24 cellular contexts compared by ENCODE assay signal in genomic region chr11:134759314-134759713, GRCh38.
DNase-seq lines count a peak whose midpoint lies in the region; ATAC-seq and TF ChIP-seq lines count a peak whose summit lies in the region.
"Had no signal": no experiment of that assay in that cellular context is flagged by ENCODE, and none has a peak within 500 bp of the region (broad histone marks: within the 10 kb centered on the region; RNA-seq: fewer than 3 reads in every experiment).

No MANE protein-coding gene starts in this region.

- 74 to 76% methylated on average over 12 of the region's 12 CpGs for WGBS in lung, 2 donors

- H3K36me3 ChIP-seq in lung (ENCODE audit: control insufficient read depth in 2 of 2, insufficient read depth in 2 of 2, low read length in 2 of 2), result no peaks in the 10 kb centered on the region
- H3K36me3 ChIP-seq: BE2C, SJSA1 had no signal

- no peak overlapping the region for H3K27ac ChIP-seq in lung (ENCODE audit: low read depth in 1 of 2, low read length in 1 of 2)
- H3K27ac ChIP-seq: 22Rv1, GM23248, PC-9, SJSA1 had no signal

- ATAC-seq in lung (ENCODE audit: insufficient read depth, low FRiP score) (no peak), HG03039 (IDR thresholded peaks at IDR 0.05; ENCODE audit: unreplicated experiment) (no peak), HG03520 (IDR thresholded peaks at IDR 0.05; ENCODE audit: unreplicated experiment) (no peak)
- ATAC-seq: HepG2, Right ventricle myocardium inferior had no signal

- no peak for TF ChIP-seq CTCF in lung (IDR thresholded peaks at IDR 0.05; ENCODE audit: control extremely low read depth, extremely low read depth)

- no peaks in the 10 kb centered on the region for H3K4me1 ChIP-seq in lung (ENCODE audit: control insufficient read depth in 2 of 2, insufficient read depth in 2 of 2, low read length in 2 of 2)
- H3K4me1 ChIP-seq: BE2C, SJSA1 had no signal

- peak; percentile 18 for DNase-seq in NCI-H345 (lab: John Stamatoyannopoulos, UW)
- no peak for DNase-seq in NCI-H345 treated with DMSO at 0.1 percent for 48 hours (lab: John Stamatoyannopoulos, UW; ENCODE audit: unreplicated experiment)
- DNase-seq in cerebellum (ENCODE audit: low spot score), result peak; percentile 19
- DNase-seq in lung (ENCODE audit: low spot score), result peak; percentile 7
- DNase-seq in epidermal melanocyte (ENCODE audit: insufficient read length, low spot score), result no peak
- DNase-seq in AML-193 (lab: John Stamatoyannopoulos, UW), result no peak
- DNase-seq: BE2C; CD8-positive, alpha-beta memory T cell; DND-41; GM23248; H7; Karpas-422; NCI-H1092 treated with DMSO at 0.1 percent for 48 hours; NCI-H1436; NCI-H2029; NCI-H510A; NCI-H69; PC-9 had no signal

- H3K4me3 ChIP-seq in lung, result no peak overlapping the region
- H3K4me3 ChIP-seq: GM23248, PC-9, SJSA1 had no signal

- no peaks in the 10 kb centered on the region for H3K27me3 ChIP-seq in lung (ENCODE audit: control insufficient read depth, insufficient read depth)
- H3K27me3 ChIP-seq: SJSA1 had no signal

- H3K9me3 ChIP-seq in lung (ENCODE audit: control insufficient read depth in 2 of 2, insufficient read depth in 1 of 2, low read length in 1 of 2), result peaks cover 0 to 8% of the 10 kb centered on the region in 2 donors
- H3K9me3 ChIP-seq: BE2C, SJSA1 had no signal

Comparison
In these comparisons a context has a peak if more than half of its experiments do, and no peak if none do; other contexts are left out.
1. DNase-seq: peak in NCI-H345 (single experiment), cerebellum (single experiment) and lung (single experiment); none in NCI-H345 treated with DMSO at 0.1 percent for 48 hours (single experiment), epidermal melanocyte (single experiment) and AML-193 (0 of 2).